ENCODE assay signal across 15 cellular contexts in the genomic region with DNA sequence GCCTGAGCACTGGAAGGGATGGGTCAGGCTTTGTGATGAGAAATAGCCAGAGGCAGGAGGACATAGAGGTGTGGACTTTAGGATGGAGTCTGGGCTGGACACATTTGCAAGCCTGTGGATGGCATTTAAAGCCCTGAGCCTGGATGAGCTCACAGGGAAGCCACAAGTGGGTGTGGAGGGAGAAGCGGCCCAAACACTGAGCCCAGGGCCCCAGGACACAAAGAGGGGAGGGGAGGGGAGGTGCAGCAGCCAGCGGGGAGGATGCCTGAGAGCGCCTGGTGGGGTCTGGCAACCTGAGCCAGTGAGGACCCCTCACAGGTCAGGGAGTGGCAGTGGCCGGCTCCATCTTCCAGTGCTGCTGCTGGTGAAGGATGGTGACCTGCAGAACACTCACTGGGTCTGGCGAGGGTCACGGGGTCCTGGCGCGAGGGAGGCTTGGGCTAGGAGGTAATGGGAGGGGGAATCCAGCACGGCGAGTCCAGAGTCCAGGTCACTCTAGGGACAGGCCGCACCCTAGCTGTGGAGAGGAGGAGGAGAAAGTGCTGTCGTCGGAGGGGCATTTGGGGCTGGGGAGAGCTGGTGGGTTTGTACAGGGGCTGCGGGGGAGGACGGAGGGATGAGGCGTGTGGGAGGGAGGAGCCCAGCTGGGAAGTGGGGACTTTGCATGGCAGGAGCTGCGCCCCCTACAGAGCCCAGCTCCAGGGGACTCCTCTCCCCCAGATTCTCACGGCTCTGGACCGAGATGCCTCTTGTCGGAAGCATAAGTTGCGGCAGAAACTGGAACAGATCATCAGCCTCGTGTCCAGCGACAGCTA. TPM values are rescaled to one million over a fixed set of nuclear protein-coding genes. Genes with fewer than 3 reads are reported as not detected.
DNase-seq lines count a peak whose midpoint lies in the region; ATAC-seq, FAIRE-seq and TF ChIP-seq lines count a peak whose summit lies in the region.
"Had no signal": no experiment of that assay in that cellular context is flagged by ENCODE, and none has a peak within 500 bp of the region (broad histone marks: within the 10 kb centered on the region; RNA-seq: fewer than 3 reads in every experiment).

No MANE protein-coding gene starts in this region.

- no peaks in the 10 kb centered on the region for H3K4me1 ChIP-seq in kidney (ENCODE audit: control insufficient read depth in 1 of 2, insufficient read depth in 1 of 2, low read depth in 1 of 2, low read length in 2 of 2)
- H3K4me1 ChIP-seq in mucosa of descending colon (ENCODE audit: low read depth) = no peaks in the 10 kb centered on the region

- H3K9me3 Mint-ChIP-seq in activated naive CD8-positive, alpha-beta T cell treated with anti-CD3 and anti-CD28 coated beads for 36 hours = no peaks in the 10 kb centered on the region
- H3K9me3 Mint-ChIP-seq in activated naive CD8-positive, alpha-beta T cell treated with anti-CD3 and anti-CD28 coated beads, Interleukin-2, amount 50 U/mL, for 24 hours = no peaks in the 10 kb centered on the region

- H3K36me3 Mint-ChIP-seq in activated naive CD8-positive, alpha-beta T cell treated with anti-CD3 and anti-CD28 coated beads for 36 hours = peaks cover 2% of the 10 kb centered on the region
- peaks cover 4% of the 10 kb centered on the region for H3K36me3 Mint-ChIP-seq in activated naive CD8-positive, alpha-beta T cell treated with anti-CD3 and anti-CD28 coated beads, Interleukin-2, amount 50 U/mL, for 24 hours (ENCODE audit: low read depth)

- H3K4me3 ChIP-seq in kidney (ENCODE audit: low read length in 2 of 2) (no peak overlapping the region), mucosa of descending colon (no peak overlapping the region)
- H3K4me3 ChIP-seq: BLaER1, GM23248 had no signal

- H3K36me3 ChIP-seq in kidney (ENCODE audit: control insufficient read depth in 1 of 2, insufficient read depth in 2 of 2, low read length in 2 of 2) (no peaks in the 10 kb centered on the region), mucosa of descending colon (ENCODE audit: low read depth) (no peaks in the 10 kb centered on the region)

- no peak overlapping the region for H3K27ac ChIP-seq in kidney (ENCODE audit: low read depth in 2 of 2, low read length in 2 of 2)
- H3K27ac ChIP-seq: 22Rv1, BLaER1, GM23248 had no signal

- H3K9me3 ChIP-seq in kidney (ENCODE audit: control insufficient read depth in 1 of 2, low read length in 2 of 2) = no peaks in the 10 kb centered on the region
- no peaks in the 10 kb centered on the region for H3K9me3 ChIP-seq in mucosa of descending colon

- no peak overlapping the region for H3K4me3 Mint-ChIP-seq in activated naive CD8-positive, alpha-beta T cell treated with anti-CD3 and anti-CD28 coated beads for 36 hours
- H3K4me3 Mint-ChIP-seq in activated naive CD8-positive, alpha-beta T cell treated with anti-CD3 and anti-CD28 coated beads, Interleukin-2, amount 50 U/mL, for 24 hours = no peak overlapping the region

- no peak for FAIRE-seq in kidney (lab: Jason Lieb, UNC)
- FAIRE-seq: H54 had no signal

- intact Hi-C loops in kidney (cut with DNase I) = no loop called here
- intact Hi-C loops in mucosa of descending colon (cut with DNase I, micrococcal nuclease) = no loop called here

- H3K4me1 Mint-ChIP-seq in activated naive CD8-positive, alpha-beta T cell treated with anti-CD3 and anti-CD28 coated beads for 36 hours = peaks cover 3% of the 10 kb centered on the region
- H3K4me1 Mint-ChIP-seq in activated naive CD8-positive, alpha-beta T cell treated with anti-CD3 and anti-CD28 coated beads, Interleukin-2, amount 50 U/mL, for 24 hours = peaks cover 7% of the 10 kb centered on the region

- H3K27me3 Mint-ChIP-seq in activated naive CD8-positive, alpha-beta T cell treated with anti-CD3 and anti-CD28 coated beads for 36 hours = no peaks in the 10 kb centered on the region
- H3K27me3 Mint-ChIP-seq in activated naive CD8-positive, alpha-beta T cell treated with anti-CD3 and anti-CD28 coated beads, Interleukin-2, amount 50 U/mL, for 24 hours = no peaks in the 10 kb centered on the region

- TF ChIP-seq CTCF in kidney (IDR thresholded peaks at IDR 0.05; ENCODE audit: borderline replicate concordance, extremely low read depth, insufficient read depth) = no peak
- TF ChIP-seq CTCF in mucosa of descending colon (IDR thresholded peaks at IDR 0.05) = no peak

- no peak overlapping the region for H3K9ac ChIP-seq in kidney (ENCODE audit: low read length in 2 of 2)
- H3K9ac ChIP-seq: BLaER1, GM23248 had no signal

- no peak for DNase-seq in activated naive CD8-positive, alpha-beta T cell treated with anti-CD3 and anti-CD28 coated beads for 36 hours
- DNase-seq in activated naive CD8-positive, alpha-beta T cell treated with anti-CD3 and anti-CD28 coated beads, Interleukin-2, amount 50 U/mL, for 24 hours = no peak
- DNase-seq in kidney = peak; percentile 65
- DNase-seq in mucosa of descending colon = no peak
- no peak for DNase-seq in activated CD4-positive, alpha-beta T cell treated with anti-CD3 and anti-CD28 coated beads, Interleukin-2, amount 50 U/mL, for 48 hours
- no peak for DNase-seq in NOMO-1 treated with DMSO at 0.1 percent for 48 hours (lab: John Stamatoyannopoulos, UW; ENCODE audit: unreplicated experiment)
- DNase-seq: AML-193, DMS53, GF-D8, GM23248 had no signal

- peak overlapping the region; percentile 62 for H3K27ac Mint-ChIP-seq in activated naive CD8-positive, alpha-beta T cell treated with anti-CD3 and anti-CD28 coated beads for 36 hours
- no peak overlapping the region for H3K27ac Mint-ChIP-seq in activated naive CD8-positive, alpha-beta T cell treated with anti-CD3 and anti-CD28 coated beads, Interleukin-2, amount 50 U/mL, for 24 hours

- ATAC-seq in activated naive CD8-positive, alpha-beta T cell treated with anti-CD3 and anti-CD28 coated beads, Interleukin-2, amount 50 U/mL, for 24 hours = no peak
- ATAC-seq in mucosa of descending colon (peak; percentile 17), GM18873 (IDR thresholded peaks at IDR 0.05; ENCODE audit: low FRiP score, unreplicated experiment) (no peak)
- ATAC-seq: HCT116 had no signal

RNA-seq across cellular contexts. Expression of a gene that starts 7.0 kb away (rescaled TPM):
- 10 to 100 TPM; 65.1 to 72.4 TPM for total RNA-seq in activated naive CD8-positive, alpha-beta T cell treated with anti-CD3 and anti-CD28 coated beads for 36 hours
- total RNA-seq in kidney = 10.0 TPM
- 29.0 TPM for polyA plus RNA-seq in kidney (ENCODE audit: insufficient read depth, low read depth, low replicate concordance)
- total RNA-seq in mucosa of descending colon = 10 to 100 TPM; 10.7 to 18.5 (median 13.9) TPM

RNA-seq across cellular contexts. Expression of a gene that starts 14.0 kb away (rescaled TPM):
- total RNA-seq in activated naive CD8-positive, alpha-beta T cell treated with anti-CD3 and anti-CD28 coated beads for 36 hours = 10 to 100 TPM; 22.3 to 23.1 TPM
- total RNA-seq in kidney (40.5 TPM), mucosa of descending colon (10 to 100 TPM; 24.8 to 66.1 (median 51.7) TPM)
- 4.9 TPM for polyA plus RNA-seq in kidney (ENCODE audit: insufficient read depth, low read depth, low replicate concordance)

RNA-seq across cellular contexts. Expression of a gene that starts 14.3 kb away (rescaled TPM):
- total RNA-seq in activated naive CD8-positive, alpha-beta T cell treated with anti-CD3 and anti-CD28 coated beads for 36 hours = 10 to 100 TPM; 53.2 to 54.7 TPM
- total RNA-seq in kidney (26.1 TPM), mucosa of descending colon (10 to 100 TPM; 29.2 to 41.6 (median 32.3) TPM)
- 35.2 TPM for polyA plus RNA-seq in kidney (ENCODE audit: insufficient read depth, low read depth, low replicate concordance)

RNA-seq across cellular contexts. Expression of a gene that starts 18.4 kb away (rescaled TPM):
- 10 to 100 TPM; 18.0 to 19.0 TPM for total RNA-seq in activated naive CD8-positive, alpha-beta T cell treated with anti-CD3 and anti-CD28 coated beads for 36 hours
- total RNA-seq in kidney (27.3 TPM), mucosa of descending colon (10 to 100 TPM; 26.2 to 30.6 (median 28.0) TPM)
- 19.0 TPM for polyA plus RNA-seq in kidney (ENCODE audit: insufficient read depth, low read depth, low replicate concordance)

RNA-seq across cellular contexts. Expression of a gene that starts 28.1 kb away (rescaled TPM):
- 10 to 100 TPM; 45.3 to 46.4 TPM for total RNA-seq in activated naive CD8-positive, alpha-beta T cell treated with anti-CD3 and anti-CD28 coated beads for 36 hours
- total RNA-seq in kidney (46.0 TPM), mucosa of descending colon (10 to 100 TPM; 46.2 to 65.1 (median 50.5) TPM)
- polyA plus RNA-seq in kidney (ENCODE audit: insufficient read depth, low read depth, low replicate concordance) = 112 TPM
